1 cellular context compared by ENCODE assay signal in the genomic region with DNA sequence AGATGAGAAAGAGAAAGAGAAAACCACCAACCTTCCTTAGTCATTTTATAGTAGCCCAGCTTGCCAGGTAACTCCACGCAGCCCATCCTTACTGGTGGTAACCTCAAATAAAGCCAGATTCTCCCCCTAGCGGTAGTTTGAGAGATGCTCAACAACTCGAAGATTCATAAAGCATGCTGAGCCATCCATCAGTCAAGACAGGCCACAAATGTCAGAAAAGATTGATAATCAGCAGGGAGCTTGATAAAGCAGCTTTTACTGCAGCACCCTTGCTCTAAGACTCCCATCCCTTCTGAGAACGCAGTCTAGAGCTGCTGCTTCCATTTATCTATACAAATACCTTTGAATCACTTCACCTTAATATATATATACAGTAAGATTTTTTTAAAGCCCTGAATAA.
TF ChIP-seq lines count a peak whose summit lies in the region.

No MANE protein-coding gene starts in this region.

TF ChIP-seq in SK-N-SH, 30 proteins besides CTCF, POLR2A, EP300 and RAD21 (continued from another document):
- no peak for TF ChIP-seq REST (IDR thresholded peaks at IDR 0.05; ENCODE audit: low read depth, low read length)
